18 cellular contexts compared by ENCODE assay signal in genomic region chr10:124628676-124629021, GRCh38.
DNase-seq lines count a peak whose midpoint lies in the region; ATAC-seq lines count a peak whose summit lies in the region.
"Had no signal": no experiment of that assay in that cellular context is flagged by ENCODE, and none has a peak within 500 bp of the region (broad histone marks: within the 10 kb centered on the region; RNA-seq: fewer than 3 reads in every experiment).

No MANE protein-coding gene starts in this region.

- H3K9me3 ChIP-seq in right cardiac atrium (ENCODE audit: control insufficient read depth, low read length) = no peaks in the 10 kb centered on the region

- H3K27ac ChIP-seq in right cardiac atrium (ENCODE audit: low read length) (peak overlapping the region; percentile 14), skin epidermis (peak overlapping the region in 14 of 21 experiments; percentile 2 to 85 (median 72))

- peak overlapping the region; percentile 61 for H3K27ac Mint-ChIP-seq in dendritic cell treated with granulocyte-macrophage colony-stimulating factor and Interleukin-4, amounts not matched to agents 40 ng/mL and 50 ng/mL, for 4 days

- intact Hi-C loops in right cardiac atrium (cut with DNase I) (loop anchor here in 1 of 4 donors (5.0 kb wide), 1 partner anchor 59 kb away; no protein-coding TSS in a partner anchor), cardiac septum (cut with DNase I) (no loop called here)
- intact Hi-C loops in dendritic cell treated with granulocyte-macrophage colony-stimulating factor and Interleukin-4, amounts not matched to agents 40 ng/mL and 50 ng/mL, for 4 days (cut with micrococcal nuclease) = loop anchor here (10.0 kb wide), 1 partner anchor 94 kb away; no protein-coding TSS in a partner anchor

- peaks cover 63% of the 10 kb centered on the region for H3K4me1 ChIP-seq in right cardiac atrium (ENCODE audit: control insufficient read depth, insufficient read depth, low read length)

- no peaks in the 10 kb centered on the region for H3K27me3 ChIP-seq in right cardiac atrium (ENCODE audit: control insufficient read depth, insufficient read depth)

- H3K36me3 Mint-ChIP-seq in dendritic cell treated with granulocyte-macrophage colony-stimulating factor and Interleukin-4, amounts not matched to agents 40 ng/mL and 50 ng/mL, for 4 days (ENCODE audit: low read depth) = peaks cover 34% of the 10 kb centered on the region

- H3K9me3 Mint-ChIP-seq in dendritic cell treated with granulocyte-macrophage colony-stimulating factor and Interleukin-4, amounts not matched to agents 40 ng/mL and 50 ng/mL, for 4 days = no peaks in the 10 kb centered on the region

- ATAC-seq in right cardiac atrium = no peak
- ATAC-seq: activated CD4-positive, CD25-positive, alpha-beta regulatory T cell treated with anti-CD3 and anti-CD28 coated beads, Interleukin-2, amount 50 U/mL, for 24 hours; HCT116; HepG2 had no signal

- DNase-seq in right cardiac atrium (no peak), cardiac septum (ENCODE audit: low spot score) (no peak), DMS79 (lab: John Stamatoyannopoulos, UW) (no peak), HUDEP-2 (lab: John Stamatoyannopoulos, UW; ENCODE audit: unreplicated experiment in 76 of 76) (no peak), NCI-H524 treated with DMSO at 0.1 percent for 48 hours (lab: John Stamatoyannopoulos, UW) (no peak)
- DNase-seq in stimulated activated CD4-positive, alpha-beta T cell treated with anti-CD3 and anti-CD28 coated beads, Interleukin-2, amount 100 ng/mL, for 24 hours = no peak
- DNase-seq: ACHN, activated gamma-delta T cell, cortex of kidney, GF-D8, islet precursor cell, NCI-H2171, T-helper 2 cell had no signal

- H3K4me3 Mint-ChIP-seq in dendritic cell treated with granulocyte-macrophage colony-stimulating factor and Interleukin-4, amounts not matched to agents 40 ng/mL and 50 ng/mL, for 4 days = no peak overlapping the region

- H3K4me3 ChIP-seq in right cardiac atrium (ENCODE audit: low read length) = no peak overlapping the region
- H3K4me3 ChIP-seq in skin epidermis = no peak overlapping the region

- WGBS in right cardiac atrium = 73% methylated on average over 9 of the region's 9 CpGs

- no peaks in the 10 kb centered on the region for H3K27me3 Mint-ChIP-seq in dendritic cell treated with granulocyte-macrophage colony-stimulating factor and Interleukin-4, amounts not matched to agents 40 ng/mL and 50 ng/mL, for 4 days

- peaks cover 69% of the 10 kb centered on the region for H3K4me1 Mint-ChIP-seq in dendritic cell treated with granulocyte-macrophage colony-stimulating factor and Interleukin-4, amounts not matched to agents 40 ng/mL and 50 ng/mL, for 4 days (ENCODE audit: low read depth)
